In the genomic region with DNA sequence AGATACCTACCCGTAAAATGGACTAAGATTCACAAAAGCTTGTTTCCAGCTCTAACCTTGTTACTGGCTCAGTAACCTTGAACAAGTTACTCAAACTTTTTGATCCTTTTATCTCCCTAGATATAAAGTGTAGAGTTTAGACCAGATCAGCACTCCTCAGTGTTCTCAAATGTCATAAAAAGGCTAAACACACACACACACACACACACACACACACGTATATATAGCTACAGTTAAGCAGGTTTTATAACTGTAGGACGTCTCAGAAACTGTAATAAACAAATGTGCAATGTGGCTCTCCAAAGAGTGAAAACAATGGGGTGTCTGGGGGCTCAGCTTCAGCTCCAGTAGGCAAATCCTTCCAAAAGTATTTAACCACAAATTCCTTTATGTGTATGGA, we compare ENCODE assay signal across 17 cellular contexts. TPM values are rescaled to one million over a fixed set of nuclear protein-coding genes. Genes with fewer than 3 reads are reported as not detected.
DNase-seq lines count a peak whose midpoint lies in the region; ATAC-seq, FAIRE-seq and TF ChIP-seq lines count a peak whose summit lies in the region.
"Had no signal": no experiment of that assay in that cellular context is flagged by ENCODE, and none has a peak within 500 bp of the region (broad histone marks: within the 10 kb centered on the region; RNA-seq: fewer than 3 reads in every experiment).

No MANE protein-coding gene starts in this region.

- intact Hi-C loops in mucosa of descending colon (cut with DNase I, micrococcal nuclease) (no loop called here), spleen (cut with DNase I; ENCODE audit: low total_unique reads) (no loop called here)

- H3K36me3 Mint-ChIP-seq in chondrocyte (ENCODE audit: low read depth): no peaks in the 10 kb centered on the region

- H3K36me3 ChIP-seq in mucosa of descending colon (ENCODE audit: low read depth) (no peaks in the 10 kb centered on the region), spleen (no peaks in the 10 kb centered on the region)
- H3K36me3 ChIP-seq: BE2C had no signal

- peak overlapping the region; percentile 80 for H3K27ac ChIP-seq in HL-60 (replicated peaks)
- H3K27ac ChIP-seq in spleen: peak overlapping the region in 5 of 8 donors; percentile 55 to 91 (median 86)
- H3K27ac ChIP-seq: SK-N-MC had no signal

- FAIRE-seq in H54 (lab: Jason Lieb, UNC): no peak

- H3K4me3 ChIP-seq in HL-60 (replicated peaks; ENCODE audit: insufficient read depth, low read length) (no peak overlapping the region), mucosa of descending colon (no peak overlapping the region), spleen (peak overlapping the region in 1 of 8 donors; percentile 51)
- H3K4me3 ChIP-seq: SK-N-MC had no signal

- DNase-seq in HL-60 (ENCODE audit: low read depth in 1 of 2, low spot score in 1 of 2): no peak
- no peak for DNase-seq in chondrocyte (ENCODE audit: low spot score)
- DNase-seq in mucosa of descending colon: peak in 1 of 3 donors; percentile 75
- no peak for DNase-seq in spleen
- no peak for DNase-seq in H54 (ENCODE audit: insufficient read length, low spot score)
- DNase-seq in NAMALWA (ENCODE audit: low spot score): no peak
- no peak for DNase-seq in NOMO-1 (lab: John Stamatoyannopoulos, UW; ENCODE audit: unreplicated experiment in 2 of 2)
- DNase-seq: BE2C; DMS 273 treated with DMSO at 0.1 percent for 48 hours; H7; Karpas-422; NCI-H146; NCI-H2227 treated with DMSO at 0.1 percent for 48 hours; NCI-H526; NK-92 treated with Interleukin-12 subunit alpha and Interleukin-12 subunit beta, amount 100 ng/mL, for 24 hours had no signal

- H3K9me3 ChIP-seq in mucosa of descending colon: no peaks in the 10 kb centered on the region
- H3K9me3 ChIP-seq in spleen: no peaks in the 10 kb centered on the region
- H3K9me3 ChIP-seq: BE2C had no signal

- ATAC-seq in mucosa of descending colon: peak; percentile 72
- ATAC-seq in HG03139 (IDR thresholded peaks at IDR 0.05; ENCODE audit: unreplicated experiment): no peak

- TF ChIP-seq CTCF in HL-60 (IDR thresholded peaks at IDR 0.05; ENCODE audit: insufficient read depth, low read length): no peak
- TF ChIP-seq CTCF in chondrocyte (IDR thresholded peaks at IDR 0.05): no peak
- no peak for TF ChIP-seq CTCF in mucosa of descending colon (IDR thresholded peaks at IDR 0.05)
- no peak for TF ChIP-seq CTCF in spleen (IDR thresholded peaks at IDR 0.05 in 8 of 11, conservative IDR thresholded peaks at IDR 0.05 in 3 of 11)

- peak overlapping the region; percentile 93 for H3K27ac Mint-ChIP-seq in chondrocyte (ENCODE audit: unreplicated experiment)

- H3K27me3 ChIP-seq in HL-60 (ENCODE audit: insufficient read depth, poor library complexity, severe bottlenecking) (no peaks in the 10 kb centered on the region), spleen (replicated peaks in 1 of 7) (peaks cover 0 to 4% (median 0%) of the 10 kb centered on the region in 7 donors)
- H3K27me3 ChIP-seq: BE2C had no signal

- H3K9me3 Mint-ChIP-seq in chondrocyte (ENCODE audit: low read depth): no peaks in the 10 kb centered on the region

- peaks cover 86% of the 10 kb centered on the region for H3K4me1 Mint-ChIP-seq in chondrocyte (ENCODE audit: low read depth)

- H3K4me3 Mint-ChIP-seq in chondrocyte (ENCODE audit: unreplicated experiment): no peak overlapping the region

- no peaks in the 10 kb centered on the region for H3K27me3 Mint-ChIP-seq in chondrocyte (ENCODE audit: low read depth)

- 39 to 55% (median 41%) methylated on average over 3 of the region's 3 CpGs for WGBS in spleen, 5 donors

- TF ChIP-seq POLR2A in spleen (IDR thresholded peaks at IDR 0.05) (no peak), H54 (IDR thresholded peaks at IDR 0.05; ENCODE audit: low read depth, low read length) (no peak)

- peaks cover 4% of the 10 kb centered on the region for H3K4me1 ChIP-seq in mucosa of descending colon (ENCODE audit: low read depth)
- peaks cover 3 to 38% (median 12%) of the 10 kb centered on the region in 6 donors for H3K4me1 ChIP-seq in spleen
- H3K4me1 ChIP-seq: BE2C had no signal

RNA-seq across cellular contexts. Expression of a gene that starts 34.0 kb away (rescaled TPM):
- total RNA-seq in chondrocyte (0.21 to 0.80 TPM (median 0.27 TPM) in 3 replicates), mucosa of descending colon (under 1 TPM in 2 of 3 donors, not detected in 1; 0.44 to 0.77 TPM), spleen (10 to 100 TPM in 6 of 7 donors, 1 to 10 TPM in 1; 8.9 to 45.6 (median 20.6) TPM)
- 1 to 10 TPM in 2 of 3 donors, under 1 TPM in 1; 0.27 to 2.1 (median 1.3) TPM for polyA plus RNA-seq in spleen
- total RNA-seq: H7 had no signal
